9 cellular contexts compared by ENCODE assay signal in the genomic region with DNA sequence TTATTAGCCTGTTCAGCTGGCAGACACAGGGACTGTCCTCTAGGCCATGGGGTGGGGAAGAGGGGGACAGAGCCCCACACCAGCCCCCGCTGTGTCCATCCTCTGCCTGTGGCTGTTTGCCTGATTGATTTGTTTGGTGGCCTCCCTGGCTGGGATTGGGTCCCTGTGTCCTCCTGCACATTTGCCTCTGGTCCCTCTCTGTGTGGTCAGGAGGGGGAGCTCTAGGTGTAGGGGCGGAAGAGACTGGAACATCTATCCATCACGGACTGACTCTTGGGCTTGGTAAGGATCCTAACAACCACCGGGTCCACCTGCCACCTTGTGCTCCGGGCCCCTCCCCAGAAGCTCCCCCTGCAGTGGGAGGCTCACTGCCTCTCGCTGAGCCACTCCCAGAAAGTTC. TPM values are rescaled to one million over a fixed set of nuclear protein-coding genes. Genes with fewer than 3 reads are reported as not detected.
DNase-seq lines count a peak whose midpoint lies in the region; ATAC-seq and TF ChIP-seq lines count a peak whose summit lies in the region.
"Had no signal": no experiment of that assay in that cellular context is flagged by ENCODE, and none has a peak within 500 bp of the region (broad histone marks: within the 10 kb centered on the region; RNA-seq: fewer than 3 reads in every experiment).

No MANE protein-coding gene starts in this region.

- no peaks in the 10 kb centered on the region for H3K79me1 ChIP-seq in IMR-90 (ENCODE audit: low read depth in 1 of 2, low read length in 2 of 2)

- in situ Hi-C loops in IMR-90 (cut with MboI; ENCODE audit: low sequenced_read_pairs) = no loop called here
- in situ Hi-C loops in astrocyte of the cerebellum (cut with HindIII; ENCODE audit: low sequenced_read_pairs) = no loop called here

- peak overlapping the region; percentile 53 for H3K4me3 Mint-ChIP-seq in neural progenitor cell
- H3K4me3 Mint-ChIP-seq: T-cell had no signal

- H3K4me3 ChIP-seq in IMR-90 (ENCODE audit: insufficient read depth, low read depth, low read length) = no peak overlapping the region
- no peak overlapping the region for H3K4me3 ChIP-seq in astrocyte of the cerebellum (ENCODE audit: low read depth, low read length)
- H3K4me3 ChIP-seq in neural progenitor cell = no peak overlapping the region

- CTCF ChIA-PET in IMR-90 (lab: Yijun Ruan, JAX) = interaction anchor here (1.0 to 1.9 kb wide), 2 partner anchors 23 to 28 kb away, joined by 3 to 5 read pairs; no protein-coding TSS in a partner anchor

- H3K27me3 ChIP-seq in IMR-90 (ENCODE audit: control insufficient read depth, insufficient read depth, low read length) (peaks cover 69% of the 10 kb centered on the region), neural progenitor cell (peaks cover 58% of the 10 kb centered on the region)

- H3K4me2 ChIP-seq in IMR-90 (ENCODE audit: low read depth, low read length) (no peak overlapping the region), neural progenitor cell (no peak overlapping the region)

- no peaks in the 10 kb centered on the region for H3K9me1 ChIP-seq in IMR-90 (ENCODE audit: insufficient read depth, low read length)

- H3K9ac ChIP-seq in IMR-90 (ENCODE audit: low read depth, low read length) (no peak overlapping the region), neural progenitor cell (no peak overlapping the region)

- no peak overlapping the region for H3K23ac ChIP-seq in IMR-90 (ENCODE audit: low read depth, low read length)

- H2AFZ ChIP-seq in IMR-90 (replicated peaks; ENCODE audit: low read length, poor library complexity) (no peak overlapping the region), neural progenitor cell (replicated peaks) (no peak overlapping the region)

- no peak overlapping the region for H3K4ac ChIP-seq in IMR-90 (ENCODE audit: low read depth, low read length)

- peaks cover 39% of the 10 kb centered on the region for H3K27me3 Mint-ChIP-seq in neural progenitor cell (ENCODE audit: insufficient read depth, low read depth)
- H3K27me3 Mint-ChIP-seq: T-cell had no signal

- no peak overlapping the region for H2BK20ac ChIP-seq in IMR-90 (ENCODE audit: low read depth, low read length)

- no peak for TF ChIP-seq POLR2A in IMR-90 (IDR thresholded peaks at IDR 0.05; ENCODE audit: low read depth, low read length)

- peaks cover 37% of the 10 kb centered on the region for H3F3A ChIP-seq in neural progenitor cell (ENCODE audit: low read depth)

- H4K8ac ChIP-seq in IMR-90 (ENCODE audit: low read depth in 2 of 2, low read length in 2 of 2) = no peak overlapping the region

- no peak overlapping the region for H3K27ac Mint-ChIP-seq in neural progenitor cell

- H3K9me3 ChIP-seq in IMR-90 (ENCODE audit: control insufficient read depth, insufficient read depth, low read length) = no peaks in the 10 kb centered on the region
- no peaks in the 10 kb centered on the region for H3K9me3 ChIP-seq in neural progenitor cell (ENCODE audit: low read depth)

- H2AK5ac ChIP-seq in IMR-90 (ENCODE audit: low read depth, low read length) = no peak overlapping the region

- H3K36me3 ChIP-seq in IMR-90 (ENCODE audit: control insufficient read depth, insufficient read depth, low read length) (no peaks in the 10 kb centered on the region), neural progenitor cell (no peaks in the 10 kb centered on the region)

- no peaks in the 10 kb centered on the region for H3K9me3 Mint-ChIP-seq in neural progenitor cell
- H3K9me3 Mint-ChIP-seq: T-cell had no signal

- H4K20me1 ChIP-seq in IMR-90 (ENCODE audit: insufficient read depth, low read length) (no peaks in the 10 kb centered on the region), neural progenitor cell (ENCODE audit: low read depth) (no peaks in the 10 kb centered on the region)

- no peak overlapping the region for H2BK5ac ChIP-seq in IMR-90 (ENCODE audit: low read depth, low read length, poor library complexity, severe bottlenecking)

- no peak overlapping the region for H3K56ac ChIP-seq in IMR-90 (ENCODE audit: extremely low read depth, insufficient read depth, low read length)

- H3K4me1 ChIP-seq in IMR-90 (ENCODE audit: control insufficient read depth, insufficient read depth, low read length) = peaks cover 4% of the 10 kb centered on the region; the same call in 1 of the 2 replicates
- H3K4me1 ChIP-seq in neural progenitor cell = peaks cover 37% of the 10 kb centered on the region

- H3K27ac ChIP-seq in IMR-90 (ENCODE audit: insufficient read depth, low read length) (no peak overlapping the region), neural progenitor cell (no peak overlapping the region), caudate nucleus (ENCODE audit: low read depth, low read length) (no peak overlapping the region)

- no peak overlapping the region for H4K91ac ChIP-seq in IMR-90 (ENCODE audit: insufficient read depth, low read depth, low read length)

- H3K18ac ChIP-seq in IMR-90 (ENCODE audit: low read depth, low read length) = no peak overlapping the region

- POLR2A ChIA-PET in IMR-90 (lab: Charles Lee; ENCODE audit: unreplicated experiment) = no interaction called here

- peaks cover 74% of the 10 kb centered on the region for H3K4me1 Mint-ChIP-seq in neural progenitor cell

- H2AK9ac ChIP-seq in IMR-90 (replicated peaks; ENCODE audit: low read depth, low read length, poor library complexity) = no peak overlapping the region

- TF ChIP-seq CTCF in IMR-90 (conservative IDR thresholded peaks at IDR 0.05; ENCODE audit: low read depth, low read length) = peak; percentile 41
- peak; percentile 27 for TF ChIP-seq CTCF in astrocyte of the cerebellum (IDR thresholded peaks at IDR 0.05; ENCODE audit: low read depth, low read length, missing control alignments)
- peak; percentile 45 for TF ChIP-seq CTCF in neural progenitor cell (IDR thresholded peaks at IDR 0.05)

- dilution Hi-C loops in IMR-90 (cut with HindIII; ENCODE audit: low sequenced_read_pairs, unreplicated experiment) = no loop called here

- ATAC-seq in IMR-90 (ENCODE audit: low read depth) (peak; percentile 54; the same call in 1 of the 2 replicates), HG02981 (IDR thresholded peaks at IDR 0.05; ENCODE audit: unreplicated experiment) (no peak), GM21619 (IDR thresholded peaks at IDR 0.05; ENCODE audit: unreplicated experiment) (no peak)
- ATAC-seq: T-cell had no signal

- WGBS in IMR-90 (ENCODE audit: extremely low coverage in 2 of 2, insufficient read length in 1 of 2), 2 experiments = 61% methylated on average over 3 of the region's 6 CpGs; no CpG with 5 or more reads in 1 of the 2 experiments

- H3K79me2 ChIP-seq in neural progenitor cell (ENCODE audit: low read depth) = no peaks in the 10 kb centered on the region

- H2BK120ac ChIP-seq in IMR-90 (ENCODE audit: low read depth, low read length) = no peak overlapping the region

- DNase-seq in DMS 273 (lab: John Stamatoyannopoulos, UW; ENCODE audit: unreplicated experiment) = peak; percentile 54
- DNase-seq in DMS 273 treated with DMSO at 0.1 percent for 48 hours (lab: John Stamatoyannopoulos, UW) = no peak
- no peak for DNase-seq in IMR-90
- no peak for DNase-seq in astrocyte of the cerebellum (ENCODE audit: low read depth)
- DNase-seq in neural progenitor cell (ENCODE audit: low spot score) = no peak
- DNase-seq in caudate nucleus (lab: John Stamatoyannopoulos, UW) = no peak
- DNase-seq: T-cell had no signal

- no peak overlapping the region for H4K5ac ChIP-seq in IMR-90 (ENCODE audit: low read depth, low read length)

- no peaks in the 10 kb centered on the region for H3K36me3 Mint-ChIP-seq in neural progenitor cell

- H3K14ac ChIP-seq in IMR-90 (replicated peaks; ENCODE audit: low read depth, low read length) = no peak overlapping the region

- TF ChIP-seq RAD21 in IMR-90 (IDR thresholded peaks at IDR 0.05; ENCODE audit: low read length) = peak; percentile 46

- intact Hi-C loops in IMR-90 (cut with micrococcal nuclease) = no loop called here

- no peak overlapping the region for H2BK15ac ChIP-seq in IMR-90 (ENCODE audit: low read depth, low read length)

- no TSS peak for BruUV-seq in IMR-90 (replicated peaks; lab: Mats Ljungman, UMichigan)

TF ChIP-seq in IMR-90, 13 proteins besides CTCF, POLR2A, EP300 and RAD21:
- TF ChIP-seq SMC3 (IDR thresholded peaks at IDR 0.05; ENCODE audit: low read depth, low read length) (peak; percentile 52), MAFK (IDR thresholded peaks at IDR 0.05; ENCODE audit: low read depth, low read length) (no peak)

RNA-seq across cellular contexts. Expression of a gene that starts 38.4 kb away (rescaled TPM):
- 35.8 and 59.4 TPM in 2 replicates for total RNA-seq in IMR-90 (2012; rRNA removed)
- 78.2 and 96.8 TPM in 2 replicates for polyA plus RNA-seq in IMR-90 (2012; rRNA removed)
- 69.5 and 225 TPM in 2 replicates for polyA plus RNA-seq in IMR-90 (2012; cell fraction: cytosol; rRNA removed)
- polyA plus RNA-seq in IMR-90 (2012; cell fraction: nucleus; rRNA removed; ENCODE audit: low replicate concordance) = 17.6 and 35.1 TPM in 2 replicates
- 30.4 and 56.5 TPM in 2 replicates for total RNA-seq in neural progenitor cell (ENCODE audit: low replicate concordance)
